Comparison of ENCODE assay signal across 12 cellular contexts in genomic region chr18:13379930-13380665, GRCh38.
DNase-seq lines count a peak whose midpoint lies in the region; TF ChIP-seq lines count a peak whose summit lies in the region.
"Had no signal": no experiment of that assay in that cellular context is flagged by ENCODE, and none has a peak within 500 bp of the region (broad histone marks: within the 10 kb centered on the region; RNA-seq: fewer than 3 reads in every experiment).

No MANE protein-coding gene starts in this region.

- intact Hi-C loops in tibial artery (cut with DNase I; ENCODE audit: low total_unique reads), result loop anchor here (5.0 kb wide), 1 partner anchor 163 kb away; the partner anchor contains the start of gene LDLRAD4

- H3K27ac ChIP-seq in tibial artery, result peak overlapping the region; percentile 37 to 45
- H3K27ac ChIP-seq: SJSA1 had no signal

- H3K4me3 ChIP-seq in tibial artery, result no peak overlapping the region
- H3K4me3 ChIP-seq: SJSA1 had no signal

- peaks cover 89% of the 10 kb centered on the region for H3K4me1 Mint-ChIP-seq in activated naive CD8-positive, alpha-beta T cell treated with anti-CD3 and anti-CD28 coated beads for 36 hours
- H3K4me1 Mint-ChIP-seq in HFFc6 (ENCODE audit: low read depth) (peaks cover 27% of the 10 kb centered on the region), progenitor cell of endocrine pancreas (ENCODE audit: low read depth) (no peaks in the 10 kb centered on the region)

- no peak overlapping the region for H3K4me3 Mint-ChIP-seq in activated naive CD8-positive, alpha-beta T cell treated with anti-CD3 and anti-CD28 coated beads for 36 hours
- H3K4me3 Mint-ChIP-seq in HFFc6, result no peak overlapping the region
- no peak overlapping the region for H3K4me3 Mint-ChIP-seq in progenitor cell of endocrine pancreas (ENCODE audit: low read depth)
- H3K4me3 Mint-ChIP-seq: immature natural killer cell had no signal

- H3K9me3 Mint-ChIP-seq in activated naive CD8-positive, alpha-beta T cell treated with anti-CD3 and anti-CD28 coated beads for 36 hours, result peaks cover 5% of the 10 kb centered on the region
- H3K9me3 Mint-ChIP-seq in HFFc6 (peaks cover 11% of the 10 kb centered on the region; the same call in 1 of the 2 replicates), progenitor cell of endocrine pancreas (ENCODE audit: low read depth) (no peaks in the 10 kb centered on the region)
- H3K9me3 Mint-ChIP-seq: immature natural killer cell had no signal

- H3K27me3 ChIP-seq in tibial artery, result no peaks in the 10 kb centered on the region
- H3K27me3 ChIP-seq: SJSA1 had no signal

- H3K36me3 Mint-ChIP-seq in activated naive CD8-positive, alpha-beta T cell treated with anti-CD3 and anti-CD28 coated beads for 36 hours, result peaks cover 7% of the 10 kb centered on the region
- H3K36me3 Mint-ChIP-seq in HFFc6 (ENCODE audit: low read depth) (no peaks in the 10 kb centered on the region), progenitor cell of endocrine pancreas (ENCODE audit: insufficient read depth) (no peaks in the 10 kb centered on the region)
- H3K36me3 Mint-ChIP-seq: immature natural killer cell had no signal

- no peaks in the 10 kb centered on the region for H3K27me3 Mint-ChIP-seq in activated naive CD8-positive, alpha-beta T cell treated with anti-CD3 and anti-CD28 coated beads for 36 hours
- H3K27me3 Mint-ChIP-seq in HFFc6 (ENCODE audit: insufficient read depth), result peaks cover 12% of the 10 kb centered on the region; the same call in 1 of the 2 replicates
- H3K27me3 Mint-ChIP-seq in progenitor cell of endocrine pancreas, result peaks cover 31% of the 10 kb centered on the region

- H3K27ac Mint-ChIP-seq in activated naive CD8-positive, alpha-beta T cell treated with anti-CD3 and anti-CD28 coated beads for 36 hours, result peak overlapping the region; percentile 23
- H3K27ac Mint-ChIP-seq in HFFc6 (no peak overlapping the region), progenitor cell of endocrine pancreas (no peak overlapping the region)

- TF ChIP-seq CTCF in tibial artery (IDR thresholded peaks at IDR 0.05) (no peak), HFFc6 (IDR thresholded peaks at IDR 0.05) (no peak), progenitor cell of endocrine pancreas (IDR thresholded peaks at IDR 0.05; ENCODE audit: unreplicated experiment) (no peak)

- peaks cover 0 to 70% (median 47%) of the 10 kb centered on the region in 4 donors for H3K4me1 ChIP-seq in tibial artery

- DNase-seq in activated effector memory CD4-positive, alpha-beta T cell treated with anti-CD3 and anti-CD28 coated beads, Interleukin-2, amount 50 U/mL, for 16 hours, result peak; percentile 57
- DNase-seq in activated effector memory CD4-positive, alpha-beta T cell treated with Interleukin-2 at 50 U/mL for 16 hours, result no peak
- no peak for DNase-seq in activated naive CD8-positive, alpha-beta T cell treated with anti-CD3 and anti-CD28 coated beads for 36 hours
- DNase-seq in iris pigment epithelial cell (ENCODE audit: low read depth) (peak; percentile 32), tibial artery (no peak), HFFc6 (no peak), progenitor cell of endocrine pancreas (ENCODE audit: low spot score, unreplicated experiment) (no peak), NCI-H128 (lab: John Stamatoyannopoulos, UW; ENCODE audit: unreplicated experiment) (no peak)
- DNase-seq: immature natural killer cell; occipital lobe; stimulated activated CD4-positive, alpha-beta T cell treated with anti-CD3 and anti-CD28 coated beads, Interleukin-4, amount 100 ng/mL, for 24 hours had no signal

- no peaks in the 10 kb centered on the region for H3K9me3 ChIP-seq in tibial artery
- H3K9me3 ChIP-seq: SJSA1 had no signal

- no peaks in the 10 kb centered on the region for H3K36me3 ChIP-seq in tibial artery
- H3K36me3 ChIP-seq: SJSA1 had no signal

Comparison
In these comparisons a context has a peak if more than half of its experiments do, and no peak if none do; other contexts are left out.
1. DNase-seq: peak in activated effector memory CD4-positive, alpha-beta T cell treated with anti-CD3 and anti-CD28 coated beads, Interleukin-2, amount 50 U/mL, for 16 hours (single experiment) and iris pigment epithelial cell (single experiment); none in activated effector memory CD4-positive, alpha-beta T cell treated with Interleukin-2 at 50 U/mL for 16 hours (single experiment), activated naive CD8-positive, alpha-beta T cell treated with anti-CD3 and anti-CD28 coated beads for 36 hours (single experiment), tibial artery (0 of 2), HFFc6 (single experiment), progenitor cell of endocrine pancreas (single experiment) and NCI-H128 (single experiment).